11 cellular contexts compared by ENCODE assay signal in genomic region chr1:23693599-23693998, GRCh38. TPM values are rescaled to one million over a fixed set of nuclear protein-coding genes. Genes with fewer than 3 reads are reported as not detected.
DNase-seq lines count a peak whose midpoint lies in the region; ATAC-seq, FAIRE-seq and TF ChIP-seq lines count a peak whose summit lies in the region.
"Had no signal": no experiment of that assay in that cellular context is flagged by ENCODE, and none has a peak within 500 bp of the region (broad histone marks: within the 10 kb centered on the region; RNA-seq: fewer than 3 reads in every experiment).

No MANE protein-coding gene starts in this region.

- TF ChIP-seq CTCF in HepG2 (CRISPR knock-in tag; IDR thresholded peaks at IDR 0.05) (no peak), right lobe of liver (IDR thresholded peaks at IDR 0.05) (no peak)

- H4K20me1 ChIP-seq in HepG2 (ENCODE audit: insufficient read depth, low read length) = peaks cover 68% of the 10 kb centered on the region

- H3K27me3 ChIP-seq in HepG2 (ENCODE audit: control insufficient read depth in 1 of 2, insufficient read depth in 2 of 2, low read length in 2 of 2) (no peaks in the 10 kb centered on the region; a peak in 1 of 5 replicates), right lobe of liver (no peaks in the 10 kb centered on the region)

- POLR2A ChIA-PET in HepG2 (lab: Yijun Ruan, JAX) = interaction anchor here (2.8 kb wide), 1 partner anchor 7 kb away, joined by 26 read pairs; no protein-coding TSS in a partner anchor

- WGBS in HepG2 (ENCODE audit: low lambda C conversion rate) = 95% methylated on average over 2 of the region's 2 CpGs
- 50% methylated on average over 2 of the region's 2 CpGs for WGBS in right lobe of liver (ENCODE audit: insufficient coverage, low coverage, low lambda C conversion rate, missing lambda C conversion rate)

- H3K9ac ChIP-seq in HepG2 (ENCODE audit: insufficient read depth, low read depth, low read length) = peak overlapping the region; percentile 98

- no peak for DNase-seq in HepG2 (ENCODE audit: low spot score)
- DNase-seq in right lobe of liver = no peak
- DNase-seq in OCI-M1 (lab: John Stamatoyannopoulos, UW) = no peak
- DNase-seq in epidermal melanocyte (ENCODE audit: insufficient read length, low spot score) = no peak
- no peak for DNase-seq in cardiac septum (ENCODE audit: low spot score)
- DNase-seq in dedifferentiated amniotic fluid mesenchymal stem cell (ENCODE audit: extremely low spot score) = no peak
- DNase-seq: activated CD4-positive, CD25-positive, alpha-beta regulatory T cell treated with anti-CD3 and anti-CD28 coated beads, Interleukin-2, amount 50 U/mL, for 72 hours; mucosa of descending colon had no signal

- no peak for FAIRE-seq in HepG2 (lab: Jason Lieb, UNC)
- FAIRE-seq: endometrium had no signal

- H3K4me3 ChIP-seq in HepG2 (replicated peaks in 1 of 3; ENCODE audit: insufficient read depth in 1 of 3, low read depth in 2 of 3, low read length in 3 of 3) (peak overlapping the region; percentile 96 to 100 (median 96); a peak in 4 of 6 replicates), right lobe of liver (no peak overlapping the region), iPS-18c (ENCODE audit: insufficient read depth, low read depth, low read length) (peak overlapping the region; percentile 22; the same call in 1 of the 2 replicates)
- H3K4me3 ChIP-seq: mucosa of descending colon had no signal

- peak overlapping the region; percentile 95 for H3K4me3 Mint-ChIP-seq in activated T-helper 17 cell treated with anti-CD3 and anti-CD28 coated beads, Interleukin-2, amount 50 U/mL, for 72 hours

- intact Hi-C loops in HepG2 (cut with micrococcal nuclease; ENCODE audit: unreplicated experiment) (loop anchor here (5.0 kb wide), 1 partner anchor 59 kb away; no protein-coding TSS in a partner anchor), right lobe of liver (cut with DNase I) (loop anchor here (10.0 kb wide), 2 partner anchors 51 to 61 kb away; partner anchors contain the start of gene ELOA (in 1 of the 2)), cardiac septum (cut with DNase I) (loop anchor here (2.0 kb wide), 1 partner anchor 51 kb away; no protein-coding TSS in a partner anchor)

- H3K9me3 ChIP-seq in HepG2 (ENCODE audit: low read length) (no peaks in the 10 kb centered on the region), right lobe of liver (no peaks in the 10 kb centered on the region), iPS-18c (ENCODE audit: control insufficient read depth, insufficient read depth, low read length) (no peaks in the 10 kb centered on the region)
- H3K9me3 ChIP-seq: mucosa of descending colon had no signal

- H3K4me1 Mint-ChIP-seq in activated T-helper 17 cell treated with anti-CD3 and anti-CD28 coated beads, Interleukin-2, amount 50 U/mL, for 72 hours = peaks cover 33% of the 10 kb centered on the region

- no peak for TF ChIP-seq RAD21 in HepG2 (CRISPR knock-in tag; IDR thresholded peaks at IDR 0.05)

- in situ Hi-C loops in HepG2 (cut with HindIII; ENCODE audit: extremely low pct_ligation_motif_present, low pct_unique_long_range_greater_than_20kb) = loop anchor here (5.0 kb wide), 1 partner anchor 54 kb away; no protein-coding TSS in a partner anchor

- H3K36me3 ChIP-seq in HepG2 (replicated peaks in 1 of 2; ENCODE audit: control insufficient read depth in 1 of 2, insufficient read depth in 2 of 2, low read length in 2 of 2) = peaks cover 23 to 56% of the 10 kb centered on the region in 2 experiments
- H3K36me3 ChIP-seq in right lobe of liver = peaks cover 6 to 58% (median 24%) of the 10 kb centered on the region in 4 donors

- TF ChIP-seq POLR2A in HepG2 (IDR thresholded peaks at IDR 0.05; ENCODE audit: insufficient read depth in 1 of 2, low read depth in 2 of 2, low read length in 2 of 2) (no peak), right lobe of liver (IDR thresholded peaks at IDR 0.05) (no peak)

- no peak overlapping the region for H2AFZ ChIP-seq in HepG2 (ENCODE audit: low read length)

- TF ChIP-seq EP300 in HepG2 (IDR thresholded peaks at IDR 0.05; ENCODE audit: low read depth in 2 of 2, low read length in 2 of 2) (no peak), HepG2 (CRISPR knock-in tag; IDR thresholded peaks at IDR 0.05; ENCODE audit: borderline replicate concordance) (no peak)

- CTCF ChIA-PET in HepG2 (lab: Yijun Ruan, JAX; ENCODE audit: low intra/inter-chr PET ratio, low total read pairs) = no interaction called here

- H3K27ac ChIP-seq in HepG2 (ENCODE audit: extremely low read length, insufficient read depth, low read length) = no peak overlapping the region
- H3K27ac ChIP-seq in right lobe of liver = no peak overlapping the region

- H3K27me3 Mint-ChIP-seq in activated T-helper 17 cell treated with anti-CD3 and anti-CD28 coated beads, Interleukin-2, amount 50 U/mL, for 72 hours = no peaks in the 10 kb centered on the region

- H3K36me3 Mint-ChIP-seq in activated T-helper 17 cell treated with anti-CD3 and anti-CD28 coated beads, Interleukin-2, amount 50 U/mL, for 72 hours (ENCODE audit: low read depth) = peaks cover 71% of the 10 kb centered on the region

- H3K79me2 ChIP-seq in HepG2 (ENCODE audit: insufficient read depth, low read length) = peaks cover 65% of the 10 kb centered on the region

- ATAC-seq in HepG2 (no peak), right lobe of liver (no peak)
- no peak for ATAC-seq in activated T-helper 17 cell treated with anti-CD3 and anti-CD28 coated beads, Interleukin-2, amount 50 U/mL, for 72 hours (replicated peaks)
- ATAC-seq: mucosa of descending colon had no signal

- H3K9me3 Mint-ChIP-seq in activated T-helper 17 cell treated with anti-CD3 and anti-CD28 coated beads, Interleukin-2, amount 50 U/mL, for 72 hours = no peaks in the 10 kb centered on the region

- H3K27ac Mint-ChIP-seq in activated T-helper 17 cell treated with anti-CD3 and anti-CD28 coated beads, Interleukin-2, amount 50 U/mL, for 72 hours = peak overlapping the region; percentile 96

- BruUV-seq in HepG2 (replicated peaks; lab: Mats Ljungman, UMichigan) = no TSS peak

- peak overlapping the region; percentile 89 for H3K4me2 ChIP-seq in HepG2 (ENCODE audit: low read depth, low read length)

- H3K4me1 ChIP-seq in HepG2 (ENCODE audit: insufficient read depth, low read length) (peaks cover 58% of the 10 kb centered on the region), right lobe of liver (peaks cover 0 to 24% (median 10%) of the 10 kb centered on the region in 4 donors)

RNA-seq across cellular contexts. Expression of gene RPL11, which starts 2.0 kb away (rescaled TPM):
- total RNA-seq in HepG2 (2016; rRNA removed; fragmentation: Illumina TruSeq; extraction: Trizol) (2,010 and 2,638 TPM in 2 replicates), right lobe of liver (100 to 1,000 TPM; 341 to 471 (median 405) TPM), cardiac septum (521 TPM)
- total RNA-seq in HepG2 (2016; cell fraction: cytosol; rRNA removed; fragmentation: Illumina TruSeq; extraction: Trizol; ENCODE audit: low read depth) = 1,858 and 2,176 TPM in 2 replicates
- total RNA-seq in HepG2 (2016; cell fraction: insoluble cytoplasmic fraction; rRNA removed; fragmentation: Illumina TruSeq; extraction: Trizol) = 2,021 and 2,756 TPM in 2 replicates
- total RNA-seq in HepG2 (2016; cell fraction: membrane; rRNA removed; fragmentation: Illumina TruSeq; extraction: Trizol) = 3,644 and 4,048 TPM in 2 replicates
- total RNA-seq in HepG2 (2016; cell fraction: nucleus; rRNA removed; fragmentation: Illumina TruSeq; extraction: Trizol) = 641 and 715 TPM in 2 replicates
- 1,552 and 1,682 TPM in 2 replicates for polyA plus RNA-seq in HepG2 (2011; rRNA removed)
- polyA plus RNA-seq in HepG2 (2011; cell fraction: cytosol; rRNA removed) = 1,274 and 1,563 TPM in 2 replicates
- 268 and 378 TPM in 2 replicates for polyA plus RNA-seq in HepG2 (2011; cell fraction: nucleus; rRNA removed)
- 3,472 and 3,503 TPM in 2 replicates for polyA plus RNA-seq in HepG2 (2012)
- polyA plus RNA-seq in HepG2 (2016; cell fraction: cytosol; fragmentation: Illumina TruSeq; extraction: Trizol; ENCODE audit: low read depth) = 3,344 and 3,698 TPM in 2 replicates
- 3,158 and 3,586 TPM in 2 replicates for polyA plus RNA-seq in HepG2 (2016; cell fraction: insoluble cytoplasmic fraction; fragmentation: Illumina TruSeq; extraction: Trizol; ENCODE audit: low read depth)
- 4,657 and 4,799 TPM in 2 replicates for polyA plus RNA-seq in HepG2 (2016; cell fraction: membrane; fragmentation: Illumina TruSeq; extraction: Trizol; ENCODE audit: low read depth)
- 1,462 and 1,519 TPM in 2 replicates for polyA plus RNA-seq in HepG2 (2016; cell fraction: nucleus; fragmentation: Illumina TruSeq; extraction: Trizol; ENCODE audit: insufficient read depth, low read depth)
- 334 and 786 TPM in 2 replicates for polyA minus RNA-seq in HepG2 (2011; rRNA and poly(A)+ RNA removed; ENCODE audit: low replicate concordance)
- polyA minus RNA-seq in HepG2 (2011; cell fraction: cytosol; rRNA and poly(A)+ RNA removed) = 353 and 418 TPM in 2 replicates
- polyA minus RNA-seq in HepG2 (2011; cell fraction: nucleus; rRNA and poly(A)+ RNA removed) = 166 and 250 TPM in 2 replicates
- 1,000 to 10,000 TPM; 1,075 to 1,450 TPM for total RNA-seq in activated T-helper 17 cell treated with anti-CD3 and anti-CD28 coated beads, Interleukin-2, amount 50 U/mL, for 72 hours

RNA-seq across cellular contexts. Expression of gene ELOA, which starts 49.7 kb away (rescaled TPM):
- 28.5 and 36.3 TPM in 2 replicates for total RNA-seq in HepG2 (2016; rRNA removed; fragmentation: Illumina TruSeq; extraction: Trizol)
- 7.3 and 7.8 TPM in 2 replicates for total RNA-seq in HepG2 (2016; cell fraction: cytosol; rRNA removed; fragmentation: Illumina TruSeq; extraction: Trizol; ENCODE audit: low read depth)
- 27.5 and 30.2 TPM in 2 replicates for total RNA-seq in HepG2 (2016; cell fraction: insoluble cytoplasmic fraction; rRNA removed; fragmentation: Illumina TruSeq; extraction: Trizol)
- total RNA-seq in HepG2 (2016; cell fraction: membrane; rRNA removed; fragmentation: Illumina TruSeq; extraction: Trizol) = 23.8 and 29.0 TPM in 2 replicates
- total RNA-seq in HepG2 (2016; cell fraction: nucleus; rRNA removed; fragmentation: Illumina TruSeq; extraction: Trizol) = 16.4 and 21.2 TPM in 2 replicates
- 14.2 and 14.8 TPM in 2 replicates for polyA plus RNA-seq in HepG2 (2011; rRNA removed)
- 9.6 and 12.3 TPM in 2 replicates for polyA plus RNA-seq in HepG2 (2011; cell fraction: cytosol; rRNA removed)
- polyA plus RNA-seq in HepG2 (2011; cell fraction: nucleus; rRNA removed) = 10.0 and 12.4 TPM in 2 replicates
- polyA plus RNA-seq in HepG2 (2012) = 16.3 and 19.1 TPM in 2 replicates
- polyA plus RNA-seq in HepG2 (2016; cell fraction: cytosol; fragmentation: Illumina TruSeq; extraction: Trizol; ENCODE audit: low read depth) = 11.2 and 13.3 TPM in 2 replicates
- polyA plus RNA-seq in HepG2 (2016; cell fraction: insoluble cytoplasmic fraction; fragmentation: Illumina TruSeq; extraction: Trizol; ENCODE audit: low read depth) = 33.1 and 41.5 TPM in 2 replicates
- polyA plus RNA-seq in HepG2 (2016; cell fraction: membrane; fragmentation: Illumina TruSeq; extraction: Trizol; ENCODE audit: low read depth) = 21.3 and 28.9 TPM in 2 replicates
- 32.1 and 36.1 TPM in 2 replicates for polyA plus RNA-seq in HepG2 (2016; cell fraction: nucleus; fragmentation: Illumina TruSeq; extraction: Trizol; ENCODE audit: insufficient read depth, low read depth)
- polyA minus RNA-seq in HepG2 (2011; rRNA and poly(A)+ RNA removed; ENCODE audit: low replicate concordance) = 9.7 and 21.5 TPM in 2 replicates
- 18.6 and 21.7 TPM in 2 replicates for polyA minus RNA-seq in HepG2 (2011; cell fraction: cytosol; rRNA and poly(A)+ RNA removed)
- polyA minus RNA-seq in HepG2 (2011; cell fraction: nucleus; rRNA and poly(A)+ RNA removed) = 12.0 and 20.3 TPM in 2 replicates
- 10 to 100 TPM; 21.1 to 42.2 (median 36.1) TPM for total RNA-seq in right lobe of liver
- total RNA-seq in activated T-helper 17 cell treated with anti-CD3 and anti-CD28 coated beads, Interleukin-2, amount 50 U/mL, for 72 hours = 10 to 100 TPM; 30.1 to 48.5 TPM
- total RNA-seq in cardiac septum = 28.8 TPM

Comparison
In these comparisons a context has a peak if more than half of its experiments do, and no peak if none do; other contexts are left out.
1. H3K4me3 ChIP-seq: peak in HepG2 (3 of 3) and iPS-18c (single experiment); none in right lobe of liver (0 of 3).